8 cellular contexts compared by ENCODE assay signal in genomic region chr15:63212050-63212973, GRCh38. TPM values are rescaled to one million over a fixed set of nuclear protein-coding genes. Genes with fewer than 3 reads are reported as not detected.
DNase-seq lines count a peak whose midpoint lies in the region; ATAC-seq and TF ChIP-seq lines count a peak whose summit lies in the region.

No MANE protein-coding gene starts in this region.

- H3K27ac ChIP-seq in CD8-positive, alpha-beta T cell (ENCODE audit: low read depth, low read length) = no peak overlapping the region
- H3K27ac ChIP-seq in gastroesophageal sphincter (peak overlapping the region; percentile 17 to 67 (median 60)), thyroid gland (peak overlapping the region in 2 of 3 donors; percentile 40 to 50)

- WGBS in gastroesophageal sphincter (ENCODE audit: low coverage in 1 of 2), 2 donors = 50 to 55% methylated on average over 9 to 10 of the region's 10 CpGs
- 70 to 81% methylated on average over 10 of the region's 10 CpGs for WGBS in thyroid gland, 2 donors

- peaks cover 20% of the 10 kb centered on the region for H3K36me3 Mint-ChIP-seq in CD8-positive, alpha-beta T cell
- peaks cover 9% of the 10 kb centered on the region for H3K36me3 Mint-ChIP-seq in T-helper 17 cell (ENCODE audit: low read depth)

- POLR2A ChIA-PET in CD8-positive, alpha-beta T cell (lab: Charles Lee) = interaction anchor here (1.6 kb wide), 1 partner anchor 20 kb away, joined by 15 read pairs; no protein-coding TSS in a partner anchor

- no peak for TF ChIP-seq EP300 in gastroesophageal sphincter (IDR thresholded peaks at IDR 0.05)

- DNase-seq in CD8-positive, alpha-beta T cell = no peak
- DNase-seq in T-helper 17 cell = no peak
- DNase-seq in thyroid gland = no peak
- DNase-seq in NCI-H1092 treated with DMSO at 0.1 percent for 48 hours (lab: John Stamatoyannopoulos, UW) = no peak

- no peak for TF ChIP-seq CTCF in CD8-positive, alpha-beta T cell (IDR thresholded peaks at IDR 0.05)
- no peak for TF ChIP-seq CTCF in gastroesophageal sphincter (IDR thresholded peaks at IDR 0.05)
- TF ChIP-seq CTCF in thyroid gland (IDR thresholded peaks at IDR 0.05) = no peak

- H3K27ac Mint-ChIP-seq in CD8-positive, alpha-beta T cell = peak overlapping the region; percentile 82
- H3K27ac Mint-ChIP-seq in T-helper 17 cell = peak overlapping the region; percentile 94

- H3K27me3 Mint-ChIP-seq in CD8-positive, alpha-beta T cell (ENCODE audit: low read depth) = no peaks in the 10 kb centered on the region
- no peaks in the 10 kb centered on the region for H3K27me3 Mint-ChIP-seq in T-helper 17 cell

- TF ChIP-seq POLR2A in gastroesophageal sphincter (IDR thresholded peaks at IDR 0.05) (no peak), thyroid gland (IDR thresholded peaks at IDR 0.05) (no peak)

- CTCF ChIA-PET in CD8-positive, alpha-beta T cell (lab: Charles Lee) = interaction anchor here (0.7 to 2.0 kb wide), 3 partner anchors 16 to 20 kb away, joined by 3 to 8 read pairs (median 3); no protein-coding TSS in a partner anchor

- H3K9me3 ChIP-seq in CD8-positive, alpha-beta T cell (ENCODE audit: low read length) = no peaks in the 10 kb centered on the region
- no peaks in the 10 kb centered on the region for H3K9me3 ChIP-seq in T-helper 17 cell (ENCODE audit: control insufficient read depth, low read length, poor library complexity, severe bottlenecking)
- H3K9me3 ChIP-seq in gastroesophageal sphincter = no peaks in the 10 kb centered on the region
- no peaks in the 10 kb centered on the region for H3K9me3 ChIP-seq in thyroid gland

- ATAC-seq in CD8-positive, alpha-beta T cell = peak; percentile 45
- ATAC-seq in GM21737 (IDR thresholded peaks at IDR 0.05; ENCODE audit: unreplicated experiment) (peak; percentile 47), T-helper 17 cell (peak; percentile 44), gastroesophageal sphincter (peak; percentile 76), GM21786 (IDR thresholded peaks at IDR 0.05; ENCODE audit: unreplicated experiment) (no peak), HG03469 (IDR thresholded peaks at IDR 0.05; ENCODE audit: unreplicated experiment) (no peak)

- H3K4me3 ChIP-seq in CD8-positive, alpha-beta T cell (ENCODE audit: low read depth, low read length) = no peak overlapping the region
- H3K4me3 ChIP-seq in gastroesophageal sphincter (no peak overlapping the region), thyroid gland (replicated peaks in 1 of 3) (no peak overlapping the region)

- intact Hi-C loops in CD8-positive, alpha-beta T cell (cut with DNase I, micrococcal nuclease) = loop anchor here (1.0 to 5.0 kb wide), 2 partner anchors 8 to 35 kb away; no protein-coding TSS in a partner anchor
- intact Hi-C loops in thyroid gland (cut with DNase I) = no loop called here

- H3K36me3 ChIP-seq in CD8-positive, alpha-beta T cell (ENCODE audit: insufficient read depth, low read length) = no peaks in the 10 kb centered on the region
- H3K36me3 ChIP-seq in gastroesophageal sphincter (no peaks in the 10 kb centered on the region), thyroid gland (no peaks in the 10 kb centered on the region)

- H3K9me3 Mint-ChIP-seq in CD8-positive, alpha-beta T cell = no peaks in the 10 kb centered on the region

- H3K4me1 Mint-ChIP-seq in CD8-positive, alpha-beta T cell (ENCODE audit: low read depth) = peaks cover 73% of the 10 kb centered on the region
- peaks cover 51% of the 10 kb centered on the region for H3K4me1 Mint-ChIP-seq in T-helper 17 cell

- no peaks in the 10 kb centered on the region for H3K27me3 ChIP-seq in CD8-positive, alpha-beta T cell (ENCODE audit: insufficient read depth, low read length)
- H3K27me3 ChIP-seq in gastroesophageal sphincter (no peaks in the 10 kb centered on the region), thyroid gland (no peaks in the 10 kb centered on the region)

- H3K4me3 Mint-ChIP-seq in CD8-positive, alpha-beta T cell = peak overlapping the region; percentile 1
- H3K4me3 Mint-ChIP-seq in T-helper 17 cell = peak overlapping the region; percentile 80

- H3K4me1 ChIP-seq in CD8-positive, alpha-beta T cell (ENCODE audit: insufficient read depth, low read length) = peaks cover 49% of the 10 kb centered on the region
- H3K4me1 ChIP-seq in gastroesophageal sphincter (peaks cover 0 to 42% (median 6%) of the 10 kb centered on the region in 3 donors), thyroid gland (peaks cover 0 to 10% of the 10 kb centered on the region in 2 donors)

RNA-seq across cellular contexts. Expression of gene RAB8B, which starts 22.9 kb away (rescaled TPM):
- 100 to 1,000 TPM; 145 to 146 TPM for total RNA-seq in CD8-positive, alpha-beta T cell
- 100 to 1,000 TPM in 1 of 2 donors, 10 to 100 TPM in 1; 78.1 to 108 TPM for total RNA-seq in T-helper 17 cell
- total RNA-seq in gastroesophageal sphincter = 10 to 100 TPM; 26.1 to 48.1 (median 33.0) TPM
- 10 to 100 TPM; 17.6 to 36.0 (median 22.1) TPM for total RNA-seq in thyroid gland

RNA-seq across cellular contexts. Expression of gene RPS27L, which starts 55.0 kb away (rescaled TPM):
- 10 to 100 TPM; 40.3 to 45.9 TPM for total RNA-seq in CD8-positive, alpha-beta T cell
- 10 to 100 TPM; 49.8 to 64.2 TPM for total RNA-seq in T-helper 17 cell
- 100 to 1,000 TPM in 3 of 4 donors, 10 to 100 TPM in 1; 85.1 to 118 (median 106) TPM for total RNA-seq in gastroesophageal sphincter
- 100 to 1,000 TPM in 1 of 4 donors, 10 to 100 TPM in 3; 38.6 to 126 (median 88.9) TPM for total RNA-seq in thyroid gland

Comparison
In these comparisons a context has a peak if more than half of its experiments do, and no peak if none do; other contexts are left out.
1. ATAC-seq: peak in CD8-positive, alpha-beta T cell (single experiment), GM21737 (single experiment), T-helper 17 cell (single experiment) and gastroesophageal sphincter (single experiment); none in GM21786 (single experiment) and HG03469 (single experiment).